ENCODE assay signal across 1 cellular context in genomic region chr19:55178781-55179569, GRCh38.
TF ChIP-seq lines count a peak whose summit lies in the region.

No MANE protein-coding gene starts in this region.

TF ChIP-seq in HEK293, 187 proteins besides CTCF, POLR2A, EP300 and RAD21 (continued from another document and continues in another):
- TF ChIP-seq PRDM2 (tag by site-specific recombination; IDR thresholded peaks at IDR 0.05; ENCODE audit: borderline replicate concordance) (no peak), ZNF239 (tag by site-specific recombination; IDR thresholded peaks at IDR 0.05) (no peak), ZNF510 (tag by site-specific recombination; IDR thresholded peaks at IDR 0.05; ENCODE audit: insufficient replicate concordance) (no peak), ZNF280D (tag by site-specific recombination; IDR thresholded peaks at IDR 0.05) (no peak), KLF16 (tag by site-specific recombination; IDR thresholded peaks at IDR 0.05) (peak; percentile 54; the same call in 1 of the 2 replicates), ZFP69B (tag by site-specific recombination; IDR thresholded peaks at IDR 0.05) (peak; percentile 97), ZNF692 (tag by site-specific recombination; IDR thresholded peaks at IDR 0.05) (peak; percentile 96), YY2 (tag by site-specific recombination; IDR thresholded peaks at IDR 0.05) (no peak), ZNF121 (tag by site-specific recombination; IDR thresholded peaks at IDR 0.05) (peak; percentile 86), KLF10 (tag by site-specific recombination; IDR thresholded peaks at IDR 0.05) (0 out of 2 replicates have a peak, but pooled peaks have one; percentile 58), ZNF791 (tag by site-specific recombination; IDR thresholded peaks at IDR 0.05) (no peak), ZFP3 (tag by site-specific recombination; IDR thresholded peaks at IDR 0.05; ENCODE audit: low read depth) (no peak), WT1 (tag by site-specific recombination; IDR thresholded peaks at IDR 0.05) (0 out of 2 replicates have a peak, but pooled peaks have one; percentile 21), ZNF266 (tag by site-specific recombination; IDR thresholded peaks at IDR 0.05; ENCODE audit: low read depth) (no peak), ZNF132 (tag by site-specific recombination; IDR thresholded peaks at IDR 0.05; ENCODE audit: borderline replicate concordance) (no peak), ZNF561 (tag by site-specific recombination; IDR thresholded peaks at IDR 0.05; ENCODE audit: borderline replicate concordance) (no peak), GLI2 (tag by site-specific recombination; IDR thresholded peaks at IDR 0.05; ENCODE audit: borderline replicate concordance, low read depth) (no peak), ZNF280C (tag by site-specific recombination; IDR thresholded peaks at IDR 0.05) (no peak), MZF1 (tag by site-specific recombination; IDR thresholded peaks at IDR 0.05; ENCODE audit: borderline replicate concordance) (no peak), HOXD13 (CRISPR knock-in tag; IDR thresholded peaks at IDR 0.05; ENCODE audit: borderline replicate concordance) (no peak), KLF8 (tag by site-specific recombination; IDR thresholded peaks at IDR 0.05) (peak; percentile 88), ZNF600 (tag by site-specific recombination; IDR thresholded peaks at IDR 0.05) (no peak), ZNF19 (tag by site-specific recombination; IDR thresholded peaks at IDR 0.05; ENCODE audit: low read depth) (no peak), GLI4 (tag by site-specific recombination; IDR thresholded peaks at IDR 0.05) (no peak), ZSCAN18 (tag by site-specific recombination; IDR thresholded peaks at IDR 0.05) (no peak), ZNF514 (tag by site-specific recombination; IDR thresholded peaks at IDR 0.05) (no peak), ZNF768 (tag by site-specific recombination; IDR thresholded peaks at IDR 0.05) (no peak), ZBTB44 (tag by site-specific recombination; IDR thresholded peaks at IDR 0.05) (0 out of 2 replicates have a peak, but pooled peaks have one; percentile 31), ZNF76 (tag by site-specific recombination; IDR thresholded peaks at IDR 0.05; ENCODE audit: borderline replicate concordance, low read depth) (peak; percentile 98), ZNF670 (tag by site-specific recombination; IDR thresholded peaks at IDR 0.05; ENCODE audit: low read depth) (no peak), ZNF274 (IDR thresholded peaks at IDR 0.05; ENCODE audit: low read length) (no peak), ZNF274 (tag by site-specific recombination; IDR thresholded peaks at IDR 0.05; ENCODE audit: borderline replicate concordance) (no peak), ZNF114 (tag by site-specific recombination; IDR thresholded peaks at IDR 0.05) (no peak), ZNF146 (tag by site-specific recombination; IDR thresholded peaks at IDR 0.05) (no peak), SETDB1 (IDR thresholded peaks at IDR 0.05; ENCODE audit: insufficient read length, low read length) (no peak), ZBTB11 (tag by site-specific recombination; conservative IDR thresholded peaks at IDR 0.05; ENCODE audit: low read depth) (peak; percentile 25; the same call in 1 of the 2 replicates), ZNF184 (tag by site-specific recombination; IDR thresholded peaks at IDR 0.05) (no peak), ZNF571 (tag by site-specific recombination; IDR thresholded peaks at IDR 0.05) (no peak), HOXA7 (CRISPR knock-in tag; IDR thresholded peaks at IDR 0.05; ENCODE audit: borderline replicate concordance) (no peak), ZNF785 (tag by site-specific recombination; IDR thresholded peaks at IDR 0.05) (no peak), ZXDB (tag by site-specific recombination; IDR thresholded peaks at IDR 0.05) (0 out of 2 replicates have a peak, but pooled peaks have one; percentile 25), ZNF391 (tag by site-specific recombination; IDR thresholded peaks at IDR 0.05; ENCODE audit: borderline replicate concordance, low read depth) (no peak)
